In genomic region chr5:74016373-74016772, GRCh38 we compare ENCODE assay signal across 14 cellular contexts.
DNase-seq lines count a peak whose midpoint lies in the region; ATAC-seq, FAIRE-seq and TF ChIP-seq lines count a peak whose summit lies in the region.
"Had no signal": no experiment of that assay in that cellular context is flagged by ENCODE, and none has a peak within 500 bp of the region (broad histone marks: within the 10 kb centered on the region; RNA-seq: fewer than 3 reads in every experiment).

No MANE protein-coding gene starts in this region.

- no peak for DNase-seq in stimulated activated naive CD8-positive, alpha-beta T cell treated with anti-CD3 and anti-CD28 coated beads, Interleukin-15, Interleukin-2, amounts not matched to agents 100 U/mL and 50 U/mL, for 24 hours
- DNase-seq in stimulated activated naive CD8-positive, alpha-beta T cell treated with anti-CD3 and anti-CD28 coated beads, Interleukin-15, amount 100 ng/mL, for 72 hours, result no peak
- DNase-seq in NAMALWA (ENCODE audit: low spot score), result peak; percentile 33
- no peak for DNase-seq in endothelial cell of umbilical vein (ENCODE audit: low read depth, low spot score)
- DNase-seq in activated gamma-delta T cell treated with Interleukin-2 at 50 U/mL for 16 hours, result no peak
- DNase-seq in NCI-H1436 (lab: John Stamatoyannopoulos, UW), result no peak
- DNase-seq: CD4-positive, CD25-positive, alpha-beta regulatory T cell; cortex of kidney; natural killer cell; NCI-H774 had no signal

- H3K36me3 ChIP-seq in endothelial cell of umbilical vein (ENCODE audit: control insufficient read depth in 2 of 2, extremely low read depth in 1 of 2, insufficient read depth in 2 of 2, low read length in 2 of 2), result no peaks in the 10 kb centered on the region
- H3K36me3 ChIP-seq: suprapubic skin had no signal

- no TSS peak for BruUV-seq in endothelial cell of umbilical vein (replicated peaks; lab: Mats Ljungman, UMichigan)

- no peaks in the 10 kb centered on the region for H3K9me1 ChIP-seq in endothelial cell of umbilical vein (replicated peaks; ENCODE audit: control insufficient read depth, extremely low read depth, insufficient read depth, low read length)

- no peak overlapping the region for H3K4me3 Mint-ChIP-seq in stimulated activated naive CD8-positive, alpha-beta T cell treated with anti-CD3 and anti-CD28 coated beads, Interleukin-15, amount 100 ng/mL, for 72 hours
- H3K4me3 Mint-ChIP-seq: CD4-positive, CD25-positive, alpha-beta regulatory T cell; natural killer cell; T-helper 2 cell treated with Interferon-gamma antibody and Interleukin-4, amounts not matched to agents 5 μg/mL and 100 μg/mL, for 36 hours had no signal

- H3K9me3 Mint-ChIP-seq in stimulated activated naive CD8-positive, alpha-beta T cell treated with anti-CD3 and anti-CD28 coated beads, Interleukin-15, amount 100 ng/mL, for 72 hours, result peaks cover 0 to 7% of the 10 kb centered on the region in 2 donors
- H3K9me3 Mint-ChIP-seq: CD4-positive, CD25-positive, alpha-beta regulatory T cell; natural killer cell; T-helper 2 cell treated with Interferon-gamma antibody and Interleukin-4, amounts not matched to agents 5 μg/mL and 100 μg/mL, for 36 hours had no signal

- no peaks in the 10 kb centered on the region for H3K4me1 Mint-ChIP-seq in stimulated activated naive CD8-positive, alpha-beta T cell treated with anti-CD3 and anti-CD28 coated beads, Interleukin-15, amount 100 ng/mL, for 72 hours
- H3K4me1 Mint-ChIP-seq: CD4-positive, CD25-positive, alpha-beta regulatory T cell; natural killer cell had no signal

- dilution Hi-C loops in endothelial cell of umbilical vein (cut with MboI; ENCODE audit: extremely low pct_ligation_motif_present, low sequenced_read_pairs), result no loop called here

- H3K4me3 ChIP-seq in endothelial cell of umbilical vein (replicated peaks in 1 of 3; ENCODE audit: insufficient read depth in 1 of 3, low read depth in 1 of 3, low read length in 3 of 3), result no peak overlapping the region
- H3K4me3 ChIP-seq: suprapubic skin had no signal

- intact Hi-C loops in endothelial cell of umbilical vein (cut with micrococcal nuclease), result no loop called here

- no peak overlapping the region for H3K4me2 ChIP-seq in endothelial cell of umbilical vein (ENCODE audit: insufficient read depth, low read length)

- peaks cover 10 to 18% of the 10 kb centered on the region in 2 experiments for H3K27me3 ChIP-seq in endothelial cell of umbilical vein (ENCODE audit: control insufficient read depth in 2 of 2, insufficient read depth in 2 of 2, low read length in 2 of 2)

- H3K4me1 ChIP-seq in endothelial cell of umbilical vein (ENCODE audit: control insufficient read depth, extremely low read depth, insufficient read depth, low read length), result no peaks in the 10 kb centered on the region

- H4K20me1 ChIP-seq in endothelial cell of umbilical vein (replicated peaks; ENCODE audit: control insufficient read depth, extremely low read depth, insufficient read depth, low read length), result no peaks in the 10 kb centered on the region

- H2AFZ ChIP-seq in endothelial cell of umbilical vein (ENCODE audit: low read depth, low read length), result no peak overlapping the region

- no peak overlapping the region for H3K27ac ChIP-seq in endothelial cell of umbilical vein (ENCODE audit: insufficient read depth, low read depth, low read length)
- H3K27ac ChIP-seq: suprapubic skin had no signal

- H3K9me3 ChIP-seq in endothelial cell of umbilical vein (replicated peaks; ENCODE audit: control insufficient read depth, insufficient read depth, low read length), result no peaks in the 10 kb centered on the region
- H3K9me3 ChIP-seq: suprapubic skin had no signal

- H3K9ac ChIP-seq in endothelial cell of umbilical vein (replicated peaks; ENCODE audit: extremely low read depth, insufficient read depth, low read length), result no peak overlapping the region

- H3K27me3 Mint-ChIP-seq in stimulated activated naive CD8-positive, alpha-beta T cell treated with anti-CD3 and anti-CD28 coated beads, Interleukin-15, amount 100 ng/mL, for 72 hours, result peaks cover 38% of the 10 kb centered on the region

- TF ChIP-seq CTCF in endothelial cell of umbilical vein (IDR thresholded peaks at IDR 0.05; ENCODE audit: extremely low read depth in 1 of 2, insufficient read depth in 1 of 2, low read depth in 1 of 2, low read length in 2 of 2), result peak; percentile 12 to 18

- ATAC-seq in stimulated activated naive CD8-positive, alpha-beta T cell treated with anti-CD3 and anti-CD28 coated beads, Interleukin-15, Interleukin-2, amounts not matched to agents 100 U/mL and 50 U/mL, for 24 hours, result peak; percentile 32
- no peak for ATAC-seq in stimulated activated naive CD8-positive, alpha-beta T cell treated with anti-CD3 and anti-CD28 coated beads, Interleukin-15, amount 100 ng/mL, for 72 hours
- ATAC-seq in GM18858 (IDR thresholded peaks at IDR 0.05; ENCODE audit: unreplicated experiment) (no peak), GM18517 (IDR thresholded peaks at IDR 0.05; ENCODE audit: unreplicated experiment) (no peak)
- ATAC-seq: natural killer cell had no signal

- no peaks in the 10 kb centered on the region for H3K79me2 ChIP-seq in endothelial cell of umbilical vein (ENCODE audit: control insufficient read depth, insufficient read depth, low read length)

- TF ChIP-seq POLR2A in endothelial cell of umbilical vein (IDR thresholded peaks at IDR 0.05; ENCODE audit: low read depth, low read length), result no peak

- no peak overlapping the region for H3K27ac Mint-ChIP-seq in stimulated activated naive CD8-positive, alpha-beta T cell treated with anti-CD3 and anti-CD28 coated beads, Interleukin-15, amount 100 ng/mL, for 72 hours
- H3K27ac Mint-ChIP-seq: CD4-positive, CD25-positive, alpha-beta regulatory T cell; natural killer cell; T-helper 2 cell treated with Interferon-gamma antibody and Interleukin-4, amounts not matched to agents 5 μg/mL and 100 μg/mL, for 36 hours had no signal

- POLR2A ChIA-PET in endothelial cell of umbilical vein (lab: Charles Lee), result no interaction called here

- CTCF ChIA-PET in endothelial cell of umbilical vein (lab: Charles Lee), result interaction anchor here (1.3 kb wide), 1 partner anchor 19 kb away, joined by 4 read pairs; no protein-coding TSS in a partner anchor

- FAIRE-seq in endothelial cell of umbilical vein (lab: Jason Lieb, UNC), result no peak

TF ChIP-seq in endothelial cell of umbilical vein, 7 proteins besides CTCF, POLR2A, EP300 and RAD21:
- no peak for TF ChIP-seq MYC (IDR thresholded peaks at IDR 0.05; ENCODE audit: low read depth, low read length)
- no peak for TF ChIP-seq JUN (IDR thresholded peaks at IDR 0.05; ENCODE audit: borderline replicate concordance, insufficient read depth, insufficient read length, low read depth)
- no peak for TF ChIP-seq MAX (IDR thresholded peaks at IDR 0.05; ENCODE audit: insufficient read depth, insufficient read length)
- TF ChIP-seq EZH2 (IDR thresholded peaks at IDR 0.05; ENCODE audit: borderline replicate concordance, low read depth, low read length, severe bottlenecking), result no peak
- no peak for TF ChIP-seq GATA2 (IDR thresholded peaks at IDR 0.05; ENCODE audit: insufficient read depth, insufficient read length, low read depth, low read length)
- TF ChIP-seq FOS (IDR thresholded peaks at IDR 0.05; ENCODE audit: borderline replicate concordance, insufficient read depth, low read length), result no peak
- TF ChIP-seq POLR2AphosphoS5 (IDR thresholded peaks at IDR 0.05; ENCODE audit: insufficient read depth, low read depth, low read length), result no peak
